12 cellular contexts compared by ENCODE assay signal in the genomic region with DNA sequence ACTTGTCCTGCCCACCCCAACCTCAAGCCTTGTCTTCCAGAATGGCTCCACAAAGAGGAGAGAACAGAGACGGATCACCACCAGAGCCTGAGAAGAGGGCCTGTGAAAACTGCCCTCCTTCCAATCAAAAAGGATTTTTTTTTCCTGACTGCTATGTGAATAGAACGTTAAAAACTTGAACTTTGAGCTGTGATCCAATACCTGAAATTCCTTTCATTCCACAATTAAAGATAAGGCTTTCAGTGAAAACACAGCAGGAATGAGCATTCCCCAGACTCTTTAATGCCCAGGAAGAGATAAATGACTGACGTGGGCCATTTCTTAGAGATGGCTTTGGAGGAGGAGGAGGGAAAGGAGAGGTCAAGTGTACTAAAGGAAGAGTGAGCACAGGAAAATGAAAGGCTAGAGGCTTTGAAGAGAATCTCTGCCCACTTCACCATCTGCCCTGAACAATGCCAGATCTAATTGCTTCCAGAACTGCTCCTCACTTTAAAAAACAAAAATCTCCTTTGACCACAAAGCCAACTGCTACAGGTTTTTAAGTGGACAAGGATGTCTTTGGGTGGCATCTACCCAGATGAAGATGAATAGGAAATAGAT.
A peak's percentile ranks its signal among the peaks of the same experiment; 100 is the strongest.
DNase-seq lines count a peak whose midpoint lies in the region; ATAC-seq, FAIRE-seq and TF ChIP-seq lines count a peak whose summit lies in the region.
"Had no signal": no experiment of that assay in that cellular context is flagged by ENCODE, and none has a peak within 500 bp of the region (broad histone marks: within the 10 kb centered on the region; RNA-seq: fewer than 3 reads in every experiment).

No MANE protein-coding gene starts in this region.

- H3K4me1 ChIP-seq in psoas muscle = no peaks in the 10 kb centered on the region

- WGBS in psoas muscle, 3 donors = 51 to 55% (median 54%) methylated on average over 3 of the region's 3 CpGs

- DNase-seq in DMS79 treated with DMSO at 0.1 percent for 48 hours (lab: John Stamatoyannopoulos, UW) (peak; percentile 54), NCI-H187 treated with DMSO at 0.1 percent for 48 hours (lab: John Stamatoyannopoulos, UW) (peak; percentile 58), cardiac fibroblast (ENCODE audit: low read depth in 2 of 2) (peak; percentile 14 to 51), omental fat pad (ENCODE audit: low spot score) (no peak), GM12891 (ENCODE audit: insufficient read length, low spot score) (no peak), psoas muscle (no peak)
- DNase-seq: esophagus squamous epithelium, left lung, T1000 had no signal

- TF ChIP-seq POLR2A in GM12891 (IDR thresholded peaks at IDR 0.05; ENCODE audit: low read depth, low read length) = no peak

- H3K36me3 ChIP-seq in psoas muscle (ENCODE audit: insufficient read depth in 1 of 2, low read depth in 1 of 2) = no peaks in the 10 kb centered on the region
- H3K36me3 ChIP-seq: esophagus squamous epithelium, left lung had no signal

- ATAC-seq in omental fat pad (ENCODE audit: low FRiP score) = peak; percentile 20
- ATAC-seq in GM21528 (IDR thresholded peaks at IDR 0.05; ENCODE audit: low FRiP score, unreplicated experiment) = no peak
- ATAC-seq in psoas muscle = no peak
- ATAC-seq in HG03442 (IDR thresholded peaks at IDR 0.05; ENCODE audit: unreplicated experiment) = no peak
- ATAC-seq: K562 had no signal

- no peak for FAIRE-seq in GM12891 (lab: Jason Lieb, UNC)
- FAIRE-seq: K562 had no signal

- no peak overlapping the region for H3K27ac ChIP-seq in psoas muscle

- intact Hi-C loops in psoas muscle (cut with DNase I) = no loop called here

- no peaks in the 10 kb centered on the region for H3K27me3 ChIP-seq in psoas muscle (ENCODE audit: insufficient read depth in 3 of 3, low read length in 2 of 3)
- H3K27me3 ChIP-seq: esophagus squamous epithelium, left lung had no signal

- TF ChIP-seq CTCF in cardiac fibroblast (IDR thresholded peaks at IDR 0.05; ENCODE audit: low read depth, low read length) (no peak), omental fat pad (IDR thresholded peaks at IDR 0.05) (no peak), psoas muscle (IDR thresholded peaks at IDR 0.05) (no peak)

- H3K9me3 ChIP-seq in psoas muscle = no peaks in the 10 kb centered on the region
- H3K9me3 ChIP-seq: esophagus squamous epithelium, left lung had no signal

- H3K4me3 ChIP-seq in cardiac fibroblast (replicated peaks in 1 of 2; ENCODE audit: low read depth in 2 of 2, low read length in 2 of 2) = no peak overlapping the region
- no peak overlapping the region for H3K4me3 ChIP-seq in psoas muscle
- H3K4me3 ChIP-seq: esophagus squamous epithelium, K562, left lung had no signal

TF ChIP-seq in GM12891, 5 proteins besides CTCF, POLR2A, EP300 and RAD21:
- TF ChIP-seq SPI1 (IDR thresholded peaks at IDR 0.05; ENCODE audit: low read depth, low read length) = no peak
- TF ChIP-seq TAF1 (IDR thresholded peaks at IDR 0.05; ENCODE audit: low read depth, low read length) = no peak
- no peak for TF ChIP-seq PAX5 (IDR thresholded peaks at IDR 0.05; ENCODE audit: insufficient read depth, low read length, severe bottlenecking)
- no peak for TF ChIP-seq POU2F2 (IDR thresholded peaks at IDR 0.05; ENCODE audit: low read depth, low read length)
- no peak for TF ChIP-seq POLR2AphosphoS5 (IDR thresholded peaks at IDR 0.05; ENCODE audit: low read depth, low read length)

Comparison
In these comparisons a context has a peak if more than half of its experiments do, and no peak if none do; other contexts are left out.
1. DNase-seq: peak in DMS79 treated with DMSO at 0.1 percent for 48 hours (single experiment), NCI-H187 treated with DMSO at 0.1 percent for 48 hours (single experiment) and cardiac fibroblast (2 of 2); none in omental fat pad (single experiment), GM12891 (single experiment) and psoas muscle (0 of 2).